10 cellular contexts compared by ENCODE assay signal in genomic region chr5:32522429-32523143, GRCh38.
A peak's percentile ranks its signal among the peaks of the same experiment; 100 is the strongest.
DNase-seq lines count a peak whose midpoint lies in the region; TF ChIP-seq lines count a peak whose summit lies in the region.
"Had no signal": no experiment of that assay in that cellular context is flagged by ENCODE, and none has a peak within 500 bp of the region (broad histone marks: within the 10 kb centered on the region; RNA-seq: fewer than 3 reads in every experiment).

No MANE protein-coding gene starts in this region.

- no peaks in the 10 kb centered on the region for H3K9me2 ChIP-seq in SK-N-SH

- 60% methylated on average over 28 of the region's 28 CpGs for WGBS in SK-N-SH (ENCODE audit: low lambda C conversion rate)

- H3F3A ChIP-seq in SK-N-SH (replicated peaks; ENCODE audit: insufficient read depth), result peaks cover 15% of the 10 kb centered on the region

- POLR2A ChIA-PET in SK-N-SH (lab: Yijun Ruan, JAX), result no interaction called here

- no peak for TF ChIP-seq RAD21 in SK-N-SH (IDR thresholded peaks at IDR 0.05; ENCODE audit: low read length)

- H3K27ac ChIP-seq in SK-N-SH (ENCODE audit: low read depth in 2 of 2, low read length in 1 of 2), result peak overlapping the region in 1 of 2 experiments; percentile 75; a peak in 2 of 4 replicates
- H3K27ac ChIP-seq: uterus, VCaP had no signal

- peak; percentile 57 for DNase-seq in HCEC 1CT
- DNase-seq in SK-N-SH, result no peak
- peak; percentile 16 for DNase-seq in central memory CD4-positive, alpha-beta T cell
- peak; percentile 86 for DNase-seq in skeletal muscle cell (ENCODE audit: low read depth)
- DNase-seq in effector CD8-positive, alpha-beta T cell (lab: John Stamatoyannopoulos, UW), result no peak
- DNase-seq in DMS79 (lab: John Stamatoyannopoulos, UW), result no peak
- DNase-seq in NCI-H1048 (lab: John Stamatoyannopoulos, UW), result no peak
- DNase-seq: foreskin melanocyte had no signal

- H3K27me3 ChIP-seq in SK-N-SH (ENCODE audit: insufficient read depth), result no peaks in the 10 kb centered on the region
- H3K27me3 ChIP-seq: uterus had no signal

- H3K9ac ChIP-seq in SK-N-SH, result no peak overlapping the region

- H2AFZ ChIP-seq in SK-N-SH (ENCODE audit: low read depth), result peak overlapping the region; percentile 40; the same call in 1 of the 2 replicates

- H3K4me2 ChIP-seq in SK-N-SH, result peak overlapping the region; percentile 10; the same call in 1 of the 2 replicates

- CTCF ChIA-PET in SK-N-SH (lab: Yijun Ruan, JAX), result no interaction called here

- H3K4me1 ChIP-seq in SK-N-SH (ENCODE audit: control insufficient read depth in 1 of 2, insufficient read depth in 2 of 2, low read depth in 1 of 2, low read length in 1 of 2), result no peaks in the 10 kb centered on the region
- H3K4me1 ChIP-seq: uterus had no signal

- H3K36me3 ChIP-seq in SK-N-SH (replicated peaks in 1 of 2; ENCODE audit: control insufficient read depth in 1 of 2, insufficient read depth in 2 of 2, low read length in 1 of 2), result no peaks in the 10 kb centered on the region
- H3K36me3 ChIP-seq: uterus had no signal

- H3K79me2 ChIP-seq in SK-N-SH (ENCODE audit: insufficient read depth), result no peaks in the 10 kb centered on the region

- no peaks in the 10 kb centered on the region for H4K20me1 ChIP-seq in SK-N-SH (ENCODE audit: insufficient read depth)

- no peak for TF ChIP-seq CTCF in SK-N-SH (IDR thresholded peaks at IDR 0.05)

- peak in 1 of 2 experiments; percentile 48; a peak in 1 of 4 replicates for TF ChIP-seq EP300 in SK-N-SH (IDR thresholded peaks at IDR 0.05; ENCODE audit: borderline replicate concordance in 1 of 2, low read depth in 1 of 2, low read length in 1 of 2)

- H3K4me3 ChIP-seq in SK-N-SH (ENCODE audit: low read depth in 2 of 2, low read length in 1 of 2), result no peak overlapping the region
- no peak overlapping the region for H3K4me3 ChIP-seq in skeletal muscle cell (ENCODE audit: low read depth, low read length)
- H3K4me3 ChIP-seq: uterus had no signal

- H3K9me3 ChIP-seq in SK-N-SH, result no peaks in the 10 kb centered on the region
- H3K9me3 ChIP-seq: uterus had no signal

TF ChIP-seq in SK-N-SH, 30 proteins besides CTCF, POLR2A, EP300 and RAD21:
- TF ChIP-seq CHD2 (IDR thresholded peaks at IDR 0.05; ENCODE audit: low read length, partially characterized antibody) (no peak), ELF1 (IDR thresholded peaks at IDR 0.05) (peak; percentile 32; the same call in 1 of the 2 replicates), JUND (IDR thresholded peaks at IDR 0.05) (no peak), USF2 (IDR thresholded peaks at IDR 0.05; ENCODE audit: borderline replicate concordance, low read depth, low read length) (no peak), MAX (IDR thresholded peaks at IDR 0.05; ENCODE audit: low read depth) (peak; percentile 74), NFIC (IDR thresholded peaks at IDR 0.05; ENCODE audit: borderline replicate concordance) (peak; percentile 82), MEF2A (IDR thresholded peaks at IDR 0.05; ENCODE audit: borderline replicate concordance, low read depth) (no peak), FOSL2 (IDR thresholded peaks at IDR 0.05; ENCODE audit: borderline replicate concordance, low read depth) (peak; percentile 50; the same call in 1 of the 2 replicates), GABPA (IDR thresholded peaks at IDR 0.05; ENCODE audit: low read depth) (peak; percentile 29; the same call in 1 of the 2 replicates), PBX3 (IDR thresholded peaks at IDR 0.05) (peak; percentile 16; the same call in 1 of the 2 replicates), TAF1 (IDR thresholded peaks at IDR 0.05; ENCODE audit: borderline replicate concordance, low read depth, low read length) (no peak), TCF12 (IDR thresholded peaks at IDR 0.05) (peak; percentile 59)
TF ChIP-seq in SK-N-SH: peak in this region for 7.

Comparison
In these comparisons a context has a peak if more than half of its experiments do, and no peak if none do; other contexts are left out.
1. DNase-seq: peak in HCEC 1CT (single experiment), central memory CD4-positive, alpha-beta T cell (single experiment) and skeletal muscle cell (single experiment); none in SK-N-SH (single experiment), effector CD8-positive, alpha-beta T cell (single experiment), DMS79 (single experiment) and NCI-H1048 (single experiment).